ENCODE assay signal across 8 cellular contexts in the genomic region with DNA sequence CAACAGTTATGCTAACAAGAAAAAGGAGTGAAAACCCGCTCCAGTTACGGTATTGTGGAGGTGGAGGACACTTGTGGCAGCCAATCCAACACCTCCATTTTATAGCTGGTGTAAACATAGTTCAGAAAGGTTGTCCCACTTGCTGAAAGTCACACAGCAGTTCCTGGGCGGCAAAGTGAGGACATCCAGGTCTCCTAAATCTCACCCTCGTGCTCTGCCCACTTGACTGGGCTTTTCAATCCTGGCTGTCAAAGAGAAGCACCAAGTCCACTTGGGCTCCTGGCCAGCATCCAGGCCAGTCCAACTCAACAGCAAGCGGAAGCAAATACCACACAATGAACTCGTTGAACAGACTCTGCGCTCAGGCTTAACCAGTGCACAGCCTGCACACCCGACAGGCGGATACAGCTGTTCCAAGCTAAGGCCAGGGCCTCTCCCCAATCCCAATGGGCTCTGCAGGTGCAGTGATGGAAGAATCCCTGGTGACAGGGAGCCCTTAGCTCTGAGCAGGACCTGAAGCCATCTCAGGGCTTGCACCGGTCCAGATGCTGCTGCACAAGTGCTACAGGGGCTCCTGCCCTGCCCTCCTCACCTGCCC.
A peak's percentile ranks its signal among the peaks of the same experiment; 100 is the strongest.
DNase-seq lines count a peak whose midpoint lies in the region; ATAC-seq and TF ChIP-seq lines count a peak whose summit lies in the region.
"Not testable (repeated sequence)": the region's sequence is repeated elsewhere in the genome, so short reads cannot be mapped to it uniquely, and the experiment has no call there.

No MANE protein-coding gene starts in this region.

- peak overlapping the region; percentile 86 for H3K4me3 Mint-ChIP-seq in activated T-helper 17 cell treated with anti-CD3 and anti-CD28 coated beads, Interleukin-2, amount 50 U/mL, for 72 hours
- peak overlapping the region in 5 of 8 donors; percentile 34 to 89 (median 44) for H3K4me3 Mint-ChIP-seq in naive B cell

- TF ChIP-seq POLR2A in uterus (IDR thresholded peaks at IDR 0.05): not testable (repeated sequence)

- not testable (repeated sequence) for H3K9me3 Mint-ChIP-seq in activated T-helper 17 cell treated with anti-CD3 and anti-CD28 coated beads, Interleukin-2, amount 50 U/mL, for 72 hours; naive B cell

- H3K9me2 ChIP-seq in SU-DHL-6 (replicated peaks; ENCODE audit: insufficient read depth, low read length): not testable (repeated sequence)

- intact Hi-C loops in left ventricle myocardium inferior (cut with micrococcal nuclease); uterus (cut with DNase I; ENCODE audit: low total_unique reads): not testable (repeated sequence)

- H3K4me1 ChIP-seq in left ventricle myocardium inferior (peaks cover 93% of the 10 kb centered on the region), uterus (peaks cover 8 to 24% of the 10 kb centered on the region in 2 donors)

- H3F3A ChIP-seq in SU-DHL-6 (ENCODE audit: insufficient read depth): peaks cover 21% of the 10 kb centered on the region

- not testable (repeated sequence) for H3K27ac ChIP-seq in SU-DHL-6 (ENCODE audit: low read depth, low read length)
- peak overlapping the region; percentile 72 for H3K27ac ChIP-seq in cingulate gyrus (ENCODE audit: low read depth, low read length)
- peak overlapping the region; percentile 93 for H3K27ac ChIP-seq in left ventricle myocardium inferior (replicated peaks)
- H3K27ac ChIP-seq in skin epidermis: peak overlapping the region in 11 of 21 experiments; percentile 14 to 75 (median 55)
- peak overlapping the region; percentile 5 to 74 for H3K27ac ChIP-seq in uterus

- not testable (repeated sequence) for H3K4me3 ChIP-seq in SU-DHL-6 (ENCODE audit: insufficient read depth, low read length, poor library complexity, severe bottlenecking); skin epidermis; uterus
- peak overlapping the region; percentile 0 for H3K4me3 ChIP-seq in left ventricle myocardium inferior

- H3K79me2 ChIP-seq in SU-DHL-6 (ENCODE audit: insufficient read depth, low read length): peaks cover 87% of the 10 kb centered on the region

- H3K36me3 ChIP-seq in SU-DHL-6 (ENCODE audit: low read length); left ventricle myocardium inferior; uterus: not testable (repeated sequence)

- not testable (repeated sequence) for H4K20me1 ChIP-seq in SU-DHL-6 (ENCODE audit: low read depth, low read length)

- not testable (repeated sequence) for H2AFZ ChIP-seq in SU-DHL-6 (ENCODE audit: low read depth, low read length, severe bottlenecking)

- not testable (repeated sequence) for ATAC-seq in activated T-helper 17 cell treated with anti-CD3 and anti-CD28 coated beads, Interleukin-2, amount 50 U/mL, for 72 hours (replicated peaks); naive B cell (ENCODE audit: low read depth in 2 of 2)

- H3K27me3 Mint-ChIP-seq in activated T-helper 17 cell treated with anti-CD3 and anti-CD28 coated beads, Interleukin-2, amount 50 U/mL, for 72 hours; naive B cell: not testable (repeated sequence)

- not testable (repeated sequence) for TF ChIP-seq CTCF in SU-DHL-6 (IDR thresholded peaks at IDR 0.05; ENCODE audit: insufficient read depth, low read length, poor library complexity, severe bottlenecking); left ventricle myocardium inferior (IDR thresholded peaks at IDR 0.05; ENCODE audit: borderline replicate concordance); uterus (IDR thresholded peaks at IDR 0.05)

- peaks cover 81% of the 10 kb centered on the region for H3K36me3 Mint-ChIP-seq in activated T-helper 17 cell treated with anti-CD3 and anti-CD28 coated beads, Interleukin-2, amount 50 U/mL, for 72 hours (ENCODE audit: low read depth)
- H3K36me3 Mint-ChIP-seq in naive B cell: not testable (repeated sequence)

- H3K9ac ChIP-seq in SU-DHL-6 (ENCODE audit: low read length): not testable (repeated sequence)

- peak overlapping the region; percentile 75 for H3K4me2 ChIP-seq in SU-DHL-6 (ENCODE audit: low read depth, low read length, poor library complexity, severe bottlenecking)

- H3K27me3 ChIP-seq in SU-DHL-6 (ENCODE audit: low read length); left ventricle myocardium inferior (ENCODE audit: low read depth); uterus: not testable (repeated sequence)

- peak overlapping the region; percentile 95 for H3K27ac Mint-ChIP-seq in activated T-helper 17 cell treated with anti-CD3 and anti-CD28 coated beads, Interleukin-2, amount 50 U/mL, for 72 hours
- peak overlapping the region in 3 of 6 donors; percentile 56 to 92 (median 74) for H3K27ac Mint-ChIP-seq in naive B cell

- peak; percentile 13 for DNase-seq in ELF-1 (ENCODE audit: low read depth, low spot score)
- peak; percentile 51 for DNase-seq in left ventricle myocardium inferior
- DNase-seq in naive B cell: not testable (repeated sequence)
- DNase-seq in uterus: peak; percentile 18 to 23

- H3K9me3 ChIP-seq in SU-DHL-6 (ENCODE audit: insufficient read depth, low read length); left ventricle myocardium inferior (replicated peaks); uterus: not testable (repeated sequence)

- peaks cover 64% of the 10 kb centered on the region for H3K4me1 Mint-ChIP-seq in activated T-helper 17 cell treated with anti-CD3 and anti-CD28 coated beads, Interleukin-2, amount 50 U/mL, for 72 hours
- peaks cover 49 to 80% (median 76%) of the 10 kb centered on the region in 3 donors for H3K4me1 Mint-ChIP-seq in naive B cell
